Comparison of ENCODE assay signal across 1 cellular context in the genomic region with DNA sequence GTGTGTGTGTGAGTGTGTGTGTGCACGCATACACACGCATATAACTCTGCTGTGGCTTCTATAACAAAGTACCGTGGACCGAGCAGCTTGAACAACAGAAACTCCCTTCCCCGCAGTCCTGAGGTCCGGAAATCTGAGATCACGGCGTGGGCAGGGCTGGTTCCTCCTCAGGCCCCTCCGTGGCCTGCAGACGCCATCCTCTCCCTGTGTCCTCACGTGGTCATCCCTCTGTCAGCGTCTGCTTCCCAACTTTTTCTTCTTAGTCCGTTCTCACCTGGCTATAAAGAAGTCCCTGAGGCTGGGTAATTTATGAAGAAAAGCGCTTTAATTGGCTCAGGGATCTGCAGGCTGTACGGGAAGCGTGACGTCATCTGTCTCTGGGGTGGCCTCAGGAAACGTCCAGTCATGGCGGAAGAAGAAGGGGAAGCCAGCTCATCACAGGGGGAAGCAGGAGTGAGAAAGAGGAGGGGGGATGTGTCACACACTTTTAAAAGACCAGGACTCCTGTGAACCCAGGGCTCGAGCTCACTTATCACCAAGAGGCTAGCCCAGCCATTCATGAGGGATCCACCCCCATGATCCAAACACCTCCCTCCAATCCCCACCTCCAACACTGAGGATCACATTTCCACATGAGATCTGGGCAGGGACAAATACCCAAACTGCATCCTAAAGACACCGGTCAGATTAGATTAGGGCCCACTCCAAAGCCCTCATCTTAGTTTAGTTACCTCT.
TF ChIP-seq lines count a peak whose summit lies in the region.

No MANE protein-coding gene starts in this region.

TF ChIP-seq in GM12878, 131 proteins besides CTCF, POLR2A, EP300 and RAD21 (continued from another document and continues in another):
- no peak for TF ChIP-seq SP1 (IDR thresholded peaks at IDR 0.05; ENCODE audit: low read depth, low read length)
- TF ChIP-seq CBX3 (IDR thresholded peaks at IDR 0.05; ENCODE audit: borderline replicate concordance, low read depth): no peak
- TF ChIP-seq, protein P1, sequence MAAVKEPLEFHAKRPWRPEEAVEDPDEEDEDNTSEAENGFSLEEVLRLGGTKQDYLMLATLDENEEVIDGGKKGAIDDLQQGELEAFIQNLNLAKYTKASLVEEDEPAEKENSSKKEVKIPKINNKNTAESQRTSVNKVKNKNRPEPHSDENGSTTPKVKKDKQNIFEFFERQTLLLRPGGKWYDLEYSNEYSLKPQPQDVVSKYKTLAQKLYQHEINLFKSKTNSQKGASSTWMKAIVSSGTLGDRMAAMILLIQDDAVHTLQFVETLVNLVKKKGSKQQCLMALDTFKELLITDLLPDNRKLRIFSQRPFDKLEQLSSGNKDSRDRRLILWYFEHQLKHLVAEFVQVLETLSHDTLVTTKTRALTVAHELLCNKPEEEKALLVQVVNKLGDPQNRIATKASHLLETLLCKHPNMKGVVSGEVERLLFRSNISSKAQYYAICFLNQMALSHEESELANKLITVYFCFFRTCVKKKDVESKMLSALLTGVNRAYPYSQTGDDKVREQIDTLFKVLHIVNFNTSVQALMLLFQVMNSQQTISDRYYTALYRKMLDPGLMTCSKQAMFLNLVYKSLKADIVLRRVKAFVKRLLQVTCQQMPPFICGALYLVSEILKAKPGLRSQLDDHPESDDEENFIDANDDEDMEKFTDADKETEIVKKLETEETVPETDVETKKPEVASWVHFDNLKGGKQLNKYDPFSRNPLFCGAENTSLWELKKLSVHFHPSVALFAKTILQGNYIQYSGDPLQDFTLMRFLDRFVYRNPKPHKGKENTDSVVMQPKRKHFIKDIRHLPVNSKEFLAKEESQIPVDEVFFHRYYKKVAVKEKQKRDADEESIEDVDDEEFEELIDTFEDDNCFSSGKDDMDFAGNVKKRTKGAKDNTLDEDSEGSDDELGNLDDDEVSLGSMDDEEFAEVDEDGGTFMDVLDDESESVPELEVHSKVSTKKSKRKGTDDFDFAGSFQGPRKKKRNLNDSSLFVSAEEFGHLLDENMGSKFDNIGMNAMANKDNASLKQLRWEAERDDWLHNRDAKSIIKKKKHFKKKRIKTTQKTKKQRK (IDR thresholded peaks at IDR 0.05; ENCODE audit: low read depth, low read length): no peak
- peak; percentile 52; the same call in 1 of the 2 replicates for TF ChIP-seq ATF2 (IDR thresholded peaks at IDR 0.05; ENCODE audit: low read length)
- no peak for TF ChIP-seq NRF1 (conservative IDR thresholded peaks at IDR 0.05; ENCODE audit: low read depth, low read length)
- no peak for TF ChIP-seq ASH2L (IDR thresholded peaks at IDR 0.05; ENCODE audit: borderline replicate concordance, low read depth)
- no peak for TF ChIP-seq ZNF384 (IDR thresholded peaks at IDR 0.05; ENCODE audit: borderline replicate concordance, low read depth, low read length)
- TF ChIP-seq POLR2AphosphoS2 (IDR thresholded peaks at IDR 0.05; ENCODE audit: low read depth, low read length): no peak; the same call in 1 of the 2 replicates
- TF ChIP-seq ZZZ3 (IDR thresholded peaks at IDR 0.05; ENCODE audit: control insufficient read depth, insufficient read length, low read depth): no peak
- TF ChIP-seq SMAD1 (IDR thresholded peaks at IDR 0.05; ENCODE audit: low read depth, partially characterized antibody): no peak
- TF ChIP-seq ZNF687 (IDR thresholded peaks at IDR 0.05): no peak
- TF ChIP-seq RCOR1 (conservative IDR thresholded peaks at IDR 0.05; ENCODE audit: low read depth, low read length): no peak
- TF ChIP-seq HCFC1 (IDR thresholded peaks at IDR 0.05; ENCODE audit: low read length): no peak
- TF ChIP-seq ETV6 (conservative IDR thresholded peaks at IDR 0.05 in 1 of 2, IDR thresholded peaks at IDR 0.05 in 1 of 2; ENCODE audit: borderline replicate concordance in 1 of 2, low read depth in 1 of 2): peak in 1 of 2 experiments; percentile 98; a peak in 2 of 4 replicates
- TF ChIP-seq WRNIP1 (IDR thresholded peaks at IDR 0.05; ENCODE audit: borderline replicate concordance, low read depth, low read length): no peak
- TF ChIP-seq, protein P2, sequence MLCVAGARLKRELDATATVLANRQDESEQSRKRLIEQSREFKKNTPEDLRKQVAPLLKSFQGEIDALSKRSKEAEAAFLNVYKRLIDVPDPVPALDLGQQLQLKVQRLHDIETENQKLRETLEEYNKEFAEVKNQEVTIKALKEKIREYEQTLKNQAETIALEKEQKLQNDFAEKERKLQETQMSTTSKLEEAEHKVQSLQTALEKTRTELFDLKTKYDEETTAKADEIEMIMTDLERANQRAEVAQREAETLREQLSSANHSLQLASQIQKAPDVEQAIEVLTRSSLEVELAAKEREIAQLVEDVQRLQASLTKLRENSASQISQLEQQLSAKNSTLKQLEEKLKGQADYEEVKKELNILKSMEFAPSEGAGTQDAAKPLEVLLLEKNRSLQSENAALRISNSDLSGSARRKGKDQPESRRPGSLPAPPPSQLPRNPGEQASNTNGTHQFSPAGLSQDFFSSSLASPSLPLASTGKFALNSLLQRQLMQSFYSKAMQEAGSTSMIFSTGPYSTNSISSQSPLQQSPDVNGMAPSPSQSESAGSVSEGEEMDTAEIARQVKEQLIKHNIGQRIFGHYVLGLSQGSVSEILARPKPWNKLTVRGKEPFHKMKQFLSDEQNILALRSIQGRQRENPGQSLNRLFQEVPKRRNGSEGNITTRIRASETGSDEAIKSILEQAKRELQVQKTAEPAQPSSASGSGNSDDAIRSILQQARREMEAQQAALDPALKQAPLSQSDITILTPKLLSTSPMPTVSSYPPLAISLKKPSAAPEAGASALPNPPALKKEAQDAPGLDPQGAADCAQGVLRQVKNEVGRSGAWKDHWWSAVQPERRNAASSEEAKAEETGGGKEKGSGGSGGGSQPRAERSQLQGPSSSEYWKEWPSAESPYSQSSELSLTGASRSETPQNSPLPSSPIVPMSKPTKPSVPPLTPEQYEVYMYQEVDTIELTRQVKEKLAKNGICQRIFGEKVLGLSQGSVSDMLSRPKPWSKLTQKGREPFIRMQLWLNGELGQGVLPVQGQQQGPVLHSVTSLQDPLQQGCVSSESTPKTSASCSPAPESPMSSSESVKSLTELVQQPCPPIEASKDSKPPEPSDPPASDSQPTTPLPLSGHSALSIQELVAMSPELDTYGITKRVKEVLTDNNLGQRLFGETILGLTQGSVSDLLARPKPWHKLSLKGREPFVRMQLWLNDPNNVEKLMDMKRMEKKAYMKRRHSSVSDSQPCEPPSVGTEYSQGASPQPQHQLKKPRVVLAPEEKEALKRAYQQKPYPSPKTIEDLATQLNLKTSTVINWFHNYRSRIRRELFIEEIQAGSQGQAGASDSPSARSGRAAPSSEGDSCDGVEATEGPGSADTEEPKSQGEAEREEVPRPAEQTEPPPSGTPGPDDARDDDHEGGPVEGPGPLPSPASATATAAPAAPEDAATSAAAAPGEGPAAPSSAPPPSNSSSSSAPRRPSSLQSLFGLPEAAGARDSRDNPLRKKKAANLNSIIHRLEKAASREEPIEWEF (IDR thresholded peaks at IDR 0.05; ENCODE audit: insufficient replicate concordance, low read depth, low read length): no peak
- TF ChIP-seq ZNF592 (IDR thresholded peaks at IDR 0.05): no peak
- no peak for TF ChIP-seq ELK1 (IDR thresholded peaks at IDR 0.05; ENCODE audit: low read depth, low read length)
- TF ChIP-seq TAF1 (IDR thresholded peaks at IDR 0.05; ENCODE audit: borderline replicate concordance, low read depth, low read length): no peak; the same call in 1 of the 2 replicates
- TF ChIP-seq, protein P3, sequence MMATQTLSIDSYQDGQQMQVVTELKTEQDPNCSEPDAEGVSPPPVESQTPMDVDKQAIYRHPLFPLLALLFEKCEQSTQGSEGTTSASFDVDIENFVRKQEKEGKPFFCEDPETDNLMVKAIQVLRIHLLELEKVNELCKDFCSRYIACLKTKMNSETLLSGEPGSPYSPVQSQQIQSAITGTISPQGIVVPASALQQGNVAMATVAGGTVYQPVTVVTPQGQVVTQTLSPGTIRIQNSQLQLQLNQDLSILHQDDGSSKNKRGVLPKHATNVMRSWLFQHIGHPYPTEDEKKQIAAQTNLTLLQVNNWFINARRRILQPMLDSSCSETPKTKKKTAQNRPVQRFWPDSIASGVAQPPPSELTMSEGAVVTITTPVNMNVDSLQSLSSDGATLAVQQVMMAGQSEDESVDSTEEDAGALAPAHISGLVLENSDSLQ (IDR thresholded peaks at IDR 0.05): no peak
- peak; percentile 47; the same call in 1 of the 2 replicates for TF ChIP-seq PAX5 (IDR thresholded peaks at IDR 0.05; ENCODE audit: borderline replicate concordance, low read depth, low read length)
- TF ChIP-seq RB1 (IDR thresholded peaks at IDR 0.05; ENCODE audit: borderline replicate concordance): no peak
- TF ChIP-seq HDGF (IDR thresholded peaks at IDR 0.05): no peak
